27 cellular contexts compared by ENCODE assay signal in genomic region chr20:59864726-59865125, GRCh38.
"Had no signal": no experiment of that assay in that cellular context is flagged by ENCODE, and none has a peak within 500 bp of the region (broad histone marks: within the 10 kb centered on the region; RNA-seq: fewer than 3 reads in every experiment).

No MANE protein-coding gene starts in this region.

- H3K9me3 ChIP-seq: left ventricle myocardium inferior, mucosa of descending colon, pancreas, prostate gland, stomach, thoracic aorta, tibial artery, upper lobe of right lung had no signal

- H3K27ac Mint-ChIP-seq: naive thymus-derived CD4-positive, alpha-beta T cell; natural killer cell treated with Interleukin-12 subunit alpha and Interleukin-12 subunit beta and Interleukin-15 and Interleukin-18, amount 100 ng/mL, for 72 hours; stimulated activated naive B cell treated with anti-CD40 and anti-IgM and Interleukin-4, amounts not matched to agents 10 μg/mL and 1 μg/mL and 100 μg/mL, for 72 hours had no signal

- H3K4me3 ChIP-seq: left ventricle myocardium inferior, lung, mucosa of descending colon, pancreas, prostate gland, skin epidermis, stomach, thoracic aorta, tibial artery, upper lobe of right lung had no signal

- H3K27ac ChIP-seq: left ventricle myocardium inferior, pancreas, prostate gland, skin epidermis, stomach, thoracic aorta, tibial artery, upper lobe of right lung had no signal

- DNase-seq: islet precursor cell; left ventricle myocardium inferior; mesendoderm; midbrain; mucosa of descending colon; naive thymus-derived CD4-positive, alpha-beta T cell; nucleus accumbens; pancreas; posterior cingulate gyrus; retina; right cardiac atrium; stimulated activated CD4-positive, alpha-beta T cell treated with anti-CD3 and anti-CD28 coated beads, Interleukin-12 subunit alpha, Interleukin-12 subunit beta, amount 100 ng/mL, for 4 hours; stimulated activated CD4-positive, alpha-beta T cell treated with anti-CD3 and anti-CD28 coated beads, Interleukin-15, amount 100 ng/mL, for 24 hours; stimulated activated CD4-positive, alpha-beta T cell treated with anti-CD3 and anti-CD28 coated beads, Interleukin-2, amount 100 ng/mL, for 24 hours; stimulated activated CD4-positive, alpha-beta T cell treated with anti-CD3 and anti-CD28 coated beads, Interleukin-4, amount 100 ng/mL, for 1 hour; stimulated activated naive B cell treated with anti-CD40 and anti-IgM and Interleukin-4, amounts not matched to agents 10 μg/mL and 1 μg/mL and 100 μg/mL, for 72 hours; stimulated activated naive CD8-positive, alpha-beta T cell treated with anti-CD3 and anti-CD28 coated beads, Interleukin-15, Interleukin-2, amounts not matched to agents 100 U/mL and 50 U/mL, for 24 hours; stomach; tibial artery; trophoblast cell; upper lobe of right lung had no signal

- ATAC-seq: mucosa of descending colon; naive thymus-derived CD4-positive, alpha-beta T cell; natural killer cell treated with Interleukin-12 subunit alpha and Interleukin-12 subunit beta and Interleukin-15 and Interleukin-18, amount 100 ng/mL, for 72 hours; pancreas; right cardiac atrium; sciatic nerve; stimulated activated naive B cell treated with anti-CD40 and anti-IgM and Interleukin-4, amounts not matched to agents 10 μg/mL and 1 μg/mL and 100 μg/mL, for 72 hours; stimulated activated naive CD8-positive, alpha-beta T cell treated with anti-CD3 and anti-CD28 coated beads, Interleukin-15, Interleukin-2, amounts not matched to agents 100 U/mL and 50 U/mL, for 24 hours; upper lobe of right lung had no signal

- H3K27me3 ChIP-seq: pancreas, stomach, tibial artery, upper lobe of right lung had no signal

- H3K4me1 Mint-ChIP-seq: naive thymus-derived CD4-positive, alpha-beta T cell; stimulated activated naive B cell treated with anti-CD40 and anti-IgM and Interleukin-4, amounts not matched to agents 10 μg/mL and 1 μg/mL and 100 μg/mL, for 72 hours had no signal

- H3K4me3 Mint-ChIP-seq: naive thymus-derived CD4-positive, alpha-beta T cell; natural killer cell treated with Interleukin-12 subunit alpha and Interleukin-12 subunit beta and Interleukin-15 and Interleukin-18, amount 100 ng/mL, for 72 hours; stimulated activated naive B cell treated with anti-CD40 and anti-IgM and Interleukin-4, amounts not matched to agents 10 μg/mL and 1 μg/mL and 100 μg/mL, for 72 hours had no signal

- H3K4me1 ChIP-seq: pancreas, prostate gland, stomach, tibial artery, upper lobe of right lung had no signal

- H3K9me3 Mint-ChIP-seq: natural killer cell treated with Interleukin-12 subunit alpha and Interleukin-12 subunit beta and Interleukin-15 and Interleukin-18, amount 100 ng/mL, for 72 hours; stimulated activated naive B cell treated with anti-CD40 and anti-IgM and Interleukin-4, amounts not matched to agents 10 μg/mL and 1 μg/mL and 100 μg/mL, for 72 hours had no signal

- H3K36me3 Mint-ChIP-seq: stimulated activated naive B cell treated with anti-CD40 and anti-IgM and Interleukin-4, amounts not matched to agents 10 μg/mL and 1 μg/mL and 100 μg/mL, for 72 hours had no signal

- H3K36me3 ChIP-seq: left ventricle myocardium inferior, pancreas, prostate gland, thoracic aorta, tibial artery, upper lobe of right lung had no signal
